34 cellular contexts compared by ENCODE assay signal in genomic region chr1:168101336-168101735, GRCh38.
"Had no signal": no experiment of that assay in that cellular context is flagged by ENCODE, and none has a peak within 500 bp of the region (broad histone marks: within the 10 kb centered on the region; RNA-seq: fewer than 3 reads in every experiment).

No MANE protein-coding gene starts in this region.

- H3K36me3 ChIP-seq: MG63 had no signal

- H3K9ac ChIP-seq: KMS-11 had no signal

- H3K27me3 ChIP-seq: MG63 had no signal

- H3K9me3 ChIP-seq: MG63 had no signal

- H3K4me3 ChIP-seq: MG63 had no signal

- H3K4me2 ChIP-seq: KMS-11 had no signal

- H3K27ac ChIP-seq: KMS-11 had no signal

- DNase-seq: Karpas-422, Kasumi-1, KG1, MG63, MM.1S, MV-4-11, NCI-H1048, NCI-H1092, NCI-H1092 treated with DMSO at 0.1 percent for 48 hours, NCI-H1105, NCI-H1105 treated with DMSO at 0.1 percent for 48 hours, NCI-H1417, NCI-H1417 treated with DMSO at 0.1 percent for 48 hours, NCI-H1436, NCI-H1436 treated with DMSO at 0.1 percent for 48 hours, NCI-H146, NCI-H1694, NCI-H1694 treated with DMSO at 0.1 percent for 48 hours, NCI-H187, NCI-H187 treated with DMSO at 0.1 percent for 48 hours, NCI-H1930, NCI-H2029, NCI-H2029 treated with DMSO at 0.1 percent for 48 hours, NCI-H2081, NCI-H2081 treated with DMSO at 0.1 percent for 48 hours, NCI-H2107, NCI-H2171, NCI-H2171 treated with DMSO at 0.1 percent for 48 hours, NCI-H2227 treated with DMSO at 0.1 percent for 48 hours, NCI-H226, NCI-H345, NCI-H446, NCI-H446 treated with DMSO at 0.1 percent for 48 hours had no signal
